In the genomic region with DNA sequence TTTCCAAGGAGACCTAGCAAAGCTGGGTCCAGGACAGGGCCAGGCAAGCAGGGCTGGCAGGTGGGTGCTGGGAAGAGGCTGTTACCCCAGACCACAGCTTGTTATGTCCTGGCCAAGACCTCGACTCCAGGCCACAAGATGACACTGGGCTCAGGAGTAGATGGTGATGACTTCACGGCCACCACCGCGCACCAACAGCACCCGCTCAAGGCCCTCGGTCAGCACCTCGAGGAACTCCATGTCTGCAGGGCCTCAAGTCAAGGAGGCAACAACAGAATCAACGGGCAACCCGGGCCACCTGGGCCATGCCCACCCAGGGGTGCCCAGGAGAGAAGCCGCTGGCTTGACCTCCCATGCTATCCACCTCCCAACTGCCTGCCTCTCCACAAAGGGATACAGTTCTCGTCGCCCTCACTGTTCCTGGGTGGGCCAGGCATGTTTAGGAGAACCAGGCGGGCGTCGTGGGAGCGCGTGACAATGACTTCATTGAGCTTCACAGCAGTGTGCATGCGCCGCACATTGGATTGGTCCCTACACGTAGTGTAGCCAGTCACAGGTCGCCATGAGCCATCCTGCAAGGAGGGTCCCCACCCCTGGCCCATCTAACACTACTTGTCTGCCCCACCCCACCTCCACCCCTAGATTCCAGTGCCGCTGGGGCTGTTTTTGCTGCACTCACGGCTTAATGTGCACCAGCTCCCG, we compare ENCODE assay signal across 15 cellular contexts. TPM values are rescaled to one million over a fixed set of nuclear protein-coding genes. Genes with fewer than 3 reads are reported as not detected.
DNase-seq lines count a peak whose midpoint lies in the region; ATAC-seq and TF ChIP-seq lines count a peak whose summit lies in the region.
"Had no signal": no experiment of that assay in that cellular context is flagged by ENCODE, and none has a peak within 500 bp of the region (broad histone marks: within the 10 kb centered on the region; RNA-seq: fewer than 3 reads in every experiment).

No MANE protein-coding gene starts in this region.

- peaks cover 12 to 46% (median 21%) of the 10 kb centered on the region in 4 donors for H3K36me3 ChIP-seq in liver (ENCODE audit: control insufficient read depth in 4 of 4, insufficient read depth in 3 of 4, low read depth in 1 of 4, low read length in 3 of 4)
- peaks cover 0 to 11% of the 10 kb centered on the region in 2 donors for H3K36me3 ChIP-seq in body of pancreas (replicated peaks in 1 of 2; ENCODE audit: insufficient read depth in 1 of 2, low read depth in 2 of 2)

- TF ChIP-seq POLR2A in body of pancreas (IDR thresholded peaks at IDR 0.05): no peak

- H3K4me1 ChIP-seq in liver (ENCODE audit: control insufficient read depth in 4 of 4, insufficient read depth in 4 of 4, low read length in 3 of 4) (peaks cover 9 to 49% (median 32%) of the 10 kb centered on the region in 4 donors), body of pancreas (peaks cover 6% of the 10 kb centered on the region)
- H3K4me1 ChIP-seq: HAP-1 had no signal

- no peak for TF ChIP-seq CTCF in liver (IDR thresholded peaks at IDR 0.05; ENCODE audit: low read depth, low read length, missing input control)
- TF ChIP-seq CTCF in body of pancreas (IDR thresholded peaks at IDR 0.05): no peak

- H3K27ac ChIP-seq in angular gyrus (ENCODE audit: low read depth, low read length) (peak overlapping the region; percentile 79), liver (ENCODE audit: low read depth in 1 of 2, low read length in 2 of 2) (peak overlapping the region; percentile 71 to 85), substantia nigra (ENCODE audit: low read depth, low read length, poor library complexity, severe bottlenecking) (peak overlapping the region; percentile 92), body of pancreas (peak overlapping the region in 1 of 4 donors; percentile 42)

- no peaks in the 10 kb centered on the region for H3K9me3 ChIP-seq in liver (ENCODE audit: control insufficient read depth in 4 of 4, low read length in 3 of 4)
- no peaks in the 10 kb centered on the region for H3K9me3 ChIP-seq in body of pancreas
- H3K9me3 ChIP-seq: BLaER1, HAP-1 had no signal

- WGBS in liver: 95% methylated on average over 24 of the region's 24 CpGs
- WGBS in body of pancreas, 2 donors: 92 to 95% methylated on average over 4 to 24 of the region's 24 CpGs

- H3K4me3 ChIP-seq in liver (ENCODE audit: low read depth in 1 of 3, low read length in 3 of 3) (no peak overlapping the region), body of pancreas (no peak overlapping the region)
- H3K4me3 ChIP-seq: BLaER1, HAP-1 had no signal

- DNase-seq in substantia nigra (lab: John Stamatoyannopoulos, UW) (peak in 2 of 49 donors; percentile 51 to 64), body of pancreas (no peak), kidney glomerular epithelial cell (lab: John Stamatoyannopoulos, UW) (no peak)
- DNase-seq in activated naive CD4-positive, alpha-beta T cell (lab: John Stamatoyannopoulos, UW): no peak
- DNase-seq: activated CD8-positive, alpha-beta memory T cell treated with anti-CD3 and anti-CD28 coated beads for 24 hours; activated naive CD4-positive, alpha-beta T cell treated with Interleukin-2 at 50 U/mL for 16 hours; EL; natural killer cell; NCI-H69; SHP77 treated with DMSO at 0.1 percent for 48 hours; stimulated activated CD4-positive, alpha-beta T cell treated with anti-CD3 and anti-CD28 coated beads, Interleukin-12 subunit alpha, Interleukin-12 subunit beta, amount 100 ng/mL, for 4 hours had no signal

- no peaks in the 10 kb centered on the region for H3K27me3 ChIP-seq in liver (ENCODE audit: control insufficient read depth in 4 of 4, insufficient read depth in 4 of 4, low read length in 3 of 4)
- H3K27me3 ChIP-seq in body of pancreas: no peaks in the 10 kb centered on the region
- H3K27me3 ChIP-seq: BLaER1 had no signal

- intact Hi-C loops in body of pancreas (cut with DNase I): no loop called here

- TF ChIP-seq RAD21 in liver (IDR thresholded peaks at IDR 0.05): no peak

- ATAC-seq in body of pancreas: no peak
- ATAC-seq: natural killer cell had no signal

- H3K9ac ChIP-seq in liver (ENCODE audit: low read depth in 1 of 2, low read length in 2 of 2): no peak overlapping the region
- H3K9ac ChIP-seq: BLaER1 had no signal

TF ChIP-seq in liver, 16 proteins besides CTCF, POLR2A, EP300 and RAD21:
- TF ChIP-seq FOXA1 (IDR thresholded peaks at IDR 0.05) (no peak), EGR1 (IDR thresholded peaks at IDR 0.05; ENCODE audit: low read depth in 2 of 2) (no peak), GABPA (IDR thresholded peaks at IDR 0.05 in 1 of 2, conservative IDR thresholded peaks at IDR 0.05 in 1 of 2) (no peak), JUND (IDR thresholded peaks at IDR 0.05) (no peak), HNF4G (IDR thresholded peaks at IDR 0.05) (no peak), SP1 (IDR thresholded peaks at IDR 0.05) (no peak), RXRA (IDR thresholded peaks at IDR 0.05) (no peak), NR2F2 (IDR thresholded peaks at IDR 0.05) (no peak), TAF1 (conservative IDR thresholded peaks at IDR 0.05) (no peak), YY1 (IDR thresholded peaks at IDR 0.05) (no peak), HNF4A (conservative IDR thresholded peaks at IDR 0.05) (no peak), FOXA2 (IDR thresholded peaks at IDR 0.05) (no peak), ZBTB33 (IDR thresholded peaks at IDR 0.05) (no peak)
- TF ChIP-seq, protein P1, sequence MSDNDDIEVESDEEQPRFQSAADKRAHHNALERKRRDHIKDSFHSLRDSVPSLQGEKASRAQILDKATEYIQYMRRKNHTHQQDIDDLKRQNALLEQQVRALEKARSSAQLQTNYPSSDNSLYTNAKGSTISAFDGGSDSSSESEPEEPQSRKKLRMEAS (IDR thresholded peaks at IDR 0.05): no peak
- TF ChIP-seq, protein P2, sequence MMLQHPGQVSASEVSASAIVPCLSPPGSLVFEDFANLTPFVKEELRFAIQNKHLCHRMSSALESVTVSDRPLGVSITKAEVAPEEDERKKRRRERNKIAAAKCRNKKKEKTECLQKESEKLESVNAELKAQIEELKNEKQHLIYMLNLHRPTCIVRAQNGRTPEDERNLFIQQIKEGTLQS (IDR thresholded peaks at IDR 0.05): no peak
- TF ChIP-seq, protein P3, sequence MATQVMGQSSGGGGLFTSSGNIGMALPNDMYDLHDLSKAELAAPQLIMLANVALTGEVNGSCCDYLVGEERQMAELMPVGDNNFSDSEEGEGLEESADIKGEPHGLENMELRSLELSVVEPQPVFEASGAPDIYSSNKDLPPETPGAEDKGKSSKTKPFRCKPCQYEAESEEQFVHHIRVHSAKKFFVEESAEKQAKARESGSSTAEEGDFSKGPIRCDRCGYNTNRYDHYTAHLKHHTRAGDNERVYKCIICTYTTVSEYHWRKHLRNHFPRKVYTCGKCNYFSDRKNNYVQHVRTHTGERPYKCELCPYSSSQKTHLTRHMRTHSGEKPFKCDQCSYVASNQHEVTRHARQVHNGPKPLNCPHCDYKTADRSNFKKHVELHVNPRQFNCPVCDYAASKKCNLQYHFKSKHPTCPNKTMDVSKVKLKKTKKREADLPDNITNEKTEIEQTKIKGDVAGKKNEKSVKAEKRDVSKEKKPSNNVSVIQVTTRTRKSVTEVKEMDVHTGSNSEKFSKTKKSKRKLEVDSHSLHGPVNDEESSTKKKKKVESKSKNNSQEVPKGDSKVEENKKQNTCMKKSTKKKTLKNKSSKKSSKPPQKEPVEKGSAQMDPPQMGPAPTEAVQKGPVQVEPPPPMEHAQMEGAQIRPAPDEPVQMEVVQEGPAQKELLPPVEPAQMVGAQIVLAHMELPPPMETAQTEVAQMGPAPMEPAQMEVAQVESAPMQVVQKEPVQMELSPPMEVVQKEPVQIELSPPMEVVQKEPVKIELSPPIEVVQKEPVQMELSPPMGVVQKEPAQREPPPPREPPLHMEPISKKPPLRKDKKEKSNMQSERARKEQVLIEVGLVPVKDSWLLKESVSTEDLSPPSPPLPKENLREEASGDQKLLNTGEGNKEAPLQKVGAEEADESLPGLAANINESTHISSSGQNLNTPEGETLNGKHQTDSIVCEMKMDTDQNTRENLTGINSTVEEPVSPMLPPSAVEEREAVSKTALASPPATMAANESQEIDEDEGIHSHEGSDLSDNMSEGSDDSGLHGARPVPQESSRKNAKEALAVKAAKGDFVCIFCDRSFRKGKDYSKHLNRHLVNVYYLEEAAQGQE (IDR thresholded peaks at IDR 0.05): no peak

RNA-seq across cellular contexts. Expression of gene LCAT, which starts 0.9 kb away (rescaled TPM):
- total RNA-seq in liver (10 to 100 TPM; 45.7 to 87.3 TPM), body of pancreas (10 to 100 TPM in 1 of 2 donors, 1 to 10 TPM in 1; 7.5 to 17.8 TPM)
- polyA plus RNA-seq in liver: 100 to 1,000 TPM; 140 to 201 TPM

RNA-seq across cellular contexts. Expression of gene PSMB10, which starts 8.2 kb away (rescaled TPM):
- total RNA-seq in liver (10 to 100 TPM; 24.8 to 36.3 TPM), body of pancreas (10 to 100 TPM; 16.2 to 26.7 TPM)
- polyA plus RNA-seq in liver: 10 to 100 TPM; 28.4 to 48.2 TPM

RNA-seq across cellular contexts. Expression of gene CTRL, which starts 13.2 kb away (rescaled TPM):
- total RNA-seq in liver (under 1 TPM; 0.09 to 0.50 TPM), body of pancreas (1,000 to 10,000 TPM in 1 of 2 donors, 100 to 1,000 TPM in 1; 286 to 1,726 TPM)
- 1 to 10 TPM in 1 of 2 donors, under 1 TPM in 1; 0.09 to 5.0 TPM for polyA plus RNA-seq in liver

RNA-seq across cellular contexts. Expression of gene SLC12A4, which starts 23.6 kb away (rescaled TPM):
- total RNA-seq in liver (10 to 100 TPM; 20.0 to 37.3 TPM), body of pancreas (10 to 100 TPM; 23.3 to 61.3 TPM)
- polyA plus RNA-seq in liver: 10 to 100 TPM in 1 of 2 donors, 1 to 10 TPM in 1; 8.0 to 14.1 TPM

RNA-seq across cellular contexts. Expression of gene DPEP3, which starts 35.5 kb away (rescaled TPM):
- total RNA-seq in liver (under 1 TPM; 0.08 to 0.37 TPM), body of pancreas (not detected)
- polyA plus RNA-seq in liver: under 1 TPM in 1 of 2 donors, not detected in 1; 0.22 TPM

Comparison
In these comparisons a context has a peak if more than half of its experiments do, and no peak if none do; other contexts are left out.
1. RNA of gene CTRL, which starts 13.2 kb away (total RNA-seq): 286 to 1,726 TPM in body of pancreas; 0.09 to 0.50 TPM in liver; every median in the first group is over 100 times any median in the second.